10 cellular contexts compared by ENCODE assay signal in genomic region chr10:14565199-14565598, GRCh38.
DNase-seq lines count a peak whose midpoint lies in the region; ATAC-seq and TF ChIP-seq lines count a peak whose summit lies in the region.
"Had no signal": no experiment of that assay in that cellular context is flagged by ENCODE, and none has a peak within 500 bp of the region (broad histone marks: within the 10 kb centered on the region; RNA-seq: fewer than 3 reads in every experiment).

No MANE protein-coding gene starts in this region.

- H3K27me3 Mint-ChIP-seq in activated CD8-positive, alpha-beta memory T cell treated with anti-CD3 and anti-CD28 coated beads, Interleukin-2, amount 10 ng/mL, durations not matched to agents 7 days and 5 days, result no peaks in the 10 kb centered on the region
- H3K27me3 Mint-ChIP-seq in effector memory CD8-positive, alpha-beta T cell, result no peaks in the 10 kb centered on the region

- peaks cover 50% of the 10 kb centered on the region for H3K36me3 Mint-ChIP-seq in activated CD8-positive, alpha-beta memory T cell treated with anti-CD3 and anti-CD28 coated beads, Interleukin-2, amount 10 ng/mL, durations not matched to agents 7 days and 5 days
- H3K36me3 Mint-ChIP-seq in effector memory CD8-positive, alpha-beta T cell (ENCODE audit: insufficient read depth), result peaks cover 77% of the 10 kb centered on the region
- H3K36me3 Mint-ChIP-seq in stimulated activated effector memory CD8-positive, alpha-beta T cell treated with anti-CD3 and anti-CD28 coated beads, Interleukin-12 subunit alpha, Interleukin-12 subunit beta, amount 100 ng/mL, for 72 hours, result peaks cover 67% of the 10 kb centered on the region

- CTCF ChIA-PET in activated CD8-positive, alpha-beta memory T cell treated with anti-CD3 and anti-CD28 coated beads, Interleukin-2, amount 10 ng/mL, durations not matched to agents 7 days and 5 days (lab: Charles Lee), result interaction anchor here (1.0 to 1.6 kb wide), 4 partner anchors 22 to 81 kb away, joined by 3 read pairs; no protein-coding TSS in a partner anchor
- CTCF ChIA-PET in OCI-LY7 (lab: Charles Lee; ENCODE audit: unreplicated experiment), result interaction anchor here (1.4 kb wide), 1 partner anchor 9 kb away, joined by 3 read pairs; no protein-coding TSS in a partner anchor

- no peaks in the 10 kb centered on the region for H3K9me3 ChIP-seq in OCI-LY7 (ENCODE audit: low read length)
- H3K9me3 ChIP-seq: sigmoid colon had no signal

- intact Hi-C loops in OCI-LY7 (cut with micrococcal nuclease; ENCODE audit: unreplicated experiment), result loop anchor here (2.0 kb wide), 1 partner anchor 38 kb away; no protein-coding TSS in a partner anchor

- H3K4me3 Mint-ChIP-seq in activated CD8-positive, alpha-beta memory T cell treated with anti-CD3 and anti-CD28 coated beads, Interleukin-2, amount 10 ng/mL, durations not matched to agents 7 days and 5 days, result no peak overlapping the region
- peak overlapping the region; percentile 78 to 81 for H3K4me3 Mint-ChIP-seq in effector memory CD8-positive, alpha-beta T cell
- peak overlapping the region; percentile 71 for H3K4me3 Mint-ChIP-seq in stimulated activated effector memory CD8-positive, alpha-beta T cell treated with anti-CD3 and anti-CD28 coated beads, Interleukin-12 subunit alpha, Interleukin-12 subunit beta, amount 100 ng/mL, for 72 hours

- POLR2A ChIA-PET in OCI-LY7 (lab: Charles Lee), result interaction anchor here (1.0 kb wide), 1 partner anchor 22 kb away, joined by 3 read pairs; no protein-coding TSS in a partner anchor

- H3K79me2 ChIP-seq in OCI-LY7 (ENCODE audit: insufficient read depth, low read depth, low read length), result peaks cover 100% of the 10 kb centered on the region

- peaks cover 68% of the 10 kb centered on the region for H3K4me1 ChIP-seq in OCI-LY7 (ENCODE audit: insufficient read depth, low read length, poor library complexity, severe bottlenecking)
- H3K4me1 ChIP-seq: sigmoid colon had no signal

- no peak overlapping the region for H2AFZ ChIP-seq in OCI-LY7 (ENCODE audit: low read length)

- H3K27ac Mint-ChIP-seq in activated CD8-positive, alpha-beta memory T cell treated with anti-CD3 and anti-CD28 coated beads, Interleukin-2, amount 10 ng/mL, durations not matched to agents 7 days and 5 days, result peak overlapping the region; percentile 93
- peak overlapping the region; percentile 95 to 97 for H3K27ac Mint-ChIP-seq in effector memory CD8-positive, alpha-beta T cell
- peak overlapping the region; percentile 95 for H3K27ac Mint-ChIP-seq in stimulated activated effector memory CD8-positive, alpha-beta T cell treated with anti-CD3 and anti-CD28 coated beads, Interleukin-12 subunit alpha, Interleukin-12 subunit beta, amount 100 ng/mL, for 72 hours

- H4K20me1 ChIP-seq in OCI-LY7 (ENCODE audit: insufficient read depth, low read length), result peaks cover 42% of the 10 kb centered on the region; the same call in 1 of the 2 replicates

- no peak for DNase-seq in activated CD8-positive, alpha-beta memory T cell treated with anti-CD3 and anti-CD28 coated beads, Interleukin-2, amount 10 ng/mL, durations not matched to agents 7 days and 5 days
- no peak for DNase-seq in activated CD8-positive, alpha-beta memory T cell treated with anti-CD3 and anti-CD28 coated beads for 24 hours
- no peak for DNase-seq in OCI-LY7 (ENCODE audit: low spot score)
- DNase-seq in effector memory CD8-positive, alpha-beta T cell, result no peak
- no peak for DNase-seq in stimulated activated effector memory CD8-positive, alpha-beta T cell treated with anti-CD3 and anti-CD28 coated beads, Interleukin-12 subunit alpha, Interleukin-12 subunit beta, amount 100 ng/mL, for 72 hours (ENCODE audit: low spot score in 2 of 2)
- DNase-seq in DMS 273 treated with DMSO at 0.1 percent for 48 hours (lab: John Stamatoyannopoulos, UW), result no peak
- DNase-seq in GM10266 (ENCODE audit: extremely low spot score), result no peak
- DNase-seq: DND-41, sigmoid colon had no signal

- H3K27ac ChIP-seq in OCI-LY7 (ENCODE audit: low read depth, low read length, poor library complexity, severe bottlenecking), result peak overlapping the region; percentile 30
- H3K27ac ChIP-seq: sigmoid colon had no signal

- H3K4me1 Mint-ChIP-seq in activated CD8-positive, alpha-beta memory T cell treated with anti-CD3 and anti-CD28 coated beads, Interleukin-2, amount 10 ng/mL, durations not matched to agents 7 days and 5 days, result peaks cover 87% of the 10 kb centered on the region
- H3K4me1 Mint-ChIP-seq in effector memory CD8-positive, alpha-beta T cell (ENCODE audit: low read depth in 2 of 2), result peaks cover 83 to 85% of the 10 kb centered on the region in 2 donors
- peaks cover 100% of the 10 kb centered on the region for H3K4me1 Mint-ChIP-seq in stimulated activated effector memory CD8-positive, alpha-beta T cell treated with anti-CD3 and anti-CD28 coated beads, Interleukin-12 subunit alpha, Interleukin-12 subunit beta, amount 100 ng/mL, for 72 hours

- H3K36me3 ChIP-seq in OCI-LY7 (ENCODE audit: insufficient read depth, low read length), result peaks cover 89% of the 10 kb centered on the region

- TF ChIP-seq CTCF in OCI-LY7 (conservative IDR thresholded peaks at IDR 0.05; ENCODE audit: low read length), result no peak
- TF ChIP-seq CTCF in GM10266 (IDR thresholded peaks at IDR 0.05; ENCODE audit: control insufficient read depth, insufficient read depth, low read depth, missing control alignments), result no peak

- H3K9me3 Mint-ChIP-seq in activated CD8-positive, alpha-beta memory T cell treated with anti-CD3 and anti-CD28 coated beads, Interleukin-2, amount 10 ng/mL, durations not matched to agents 7 days and 5 days (ENCODE audit: low read depth), result peaks cover 3% of the 10 kb centered on the region
- peaks cover 0 to 2% of the 10 kb centered on the region in 2 donors for H3K9me3 Mint-ChIP-seq in effector memory CD8-positive, alpha-beta T cell
- peaks cover 3% of the 10 kb centered on the region for H3K9me3 Mint-ChIP-seq in stimulated activated effector memory CD8-positive, alpha-beta T cell treated with anti-CD3 and anti-CD28 coated beads, Interleukin-12 subunit alpha, Interleukin-12 subunit beta, amount 100 ng/mL, for 72 hours

- peak overlapping the region; percentile 19 for H3K4me3 ChIP-seq in OCI-LY7 (ENCODE audit: low read depth, low read length, poor library complexity, severe bottlenecking)
- H3K4me3 ChIP-seq: sigmoid colon had no signal

- no peaks in the 10 kb centered on the region for H3K9me2 ChIP-seq in OCI-LY7 (ENCODE audit: insufficient read depth, low read length)

- ATAC-seq in activated CD8-positive, alpha-beta memory T cell treated with anti-CD3 and anti-CD28 coated beads, Interleukin-2, amount 10 ng/mL, durations not matched to agents 7 days and 5 days, result no peak
- ATAC-seq in effector memory CD8-positive, alpha-beta T cell (replicated peaks), result no peak
- ATAC-seq in stimulated activated effector memory CD8-positive, alpha-beta T cell treated with anti-CD3 and anti-CD28 coated beads, Interleukin-12 subunit alpha, Interleukin-12 subunit beta, amount 100 ng/mL, for 72 hours, result no peak
- no peak for ATAC-seq in GM18517 (IDR thresholded peaks at IDR 0.05; ENCODE audit: unreplicated experiment)

- peak overlapping the region; percentile 71; the same call in 1 of the 2 replicates for H3K4me2 ChIP-seq in OCI-LY7 (ENCODE audit: low read length)

- no TSS peak for BruUV-seq in OCI-LY7 (replicated peaks; lab: Mats Ljungman, UMichigan)
